In genomic region chr14:99361596-99362220, GRCh38 we compare ENCODE assay signal across 19 cellular contexts.
"Had no signal": no experiment of that assay in that cellular context is flagged by ENCODE, and none has a peak within 500 bp of the region (broad histone marks: within the 10 kb centered on the region; RNA-seq: fewer than 3 reads in every experiment).

No MANE protein-coding gene starts in this region.

- H3K4me3 ChIP-seq: transverse colon, uterus had no signal

- DNase-seq: activated B cell treated with CpG ODN at 0.5 μM for 24 hours; activated CD4-positive, alpha-beta T cell treated with anti-CD3 and anti-CD28 coated beads, Interleukin-2, amount 50 U/mL, for 1 hour; activated CD8-positive, alpha-beta memory T cell treated with anti-CD3 and anti-CD28 coated beads for 24 hours; activated gamma-delta T cell; activated naive CD4-positive, alpha-beta T cell treated with anti-CD3 and anti-CD28 coated beads, Interleukin-2, amount 50 U/mL, for 16 hours; amygdala; central memory CD4-positive, alpha-beta T cell; foreskin melanocyte; left ventricle myocardium superior; naive thymus-derived CD4-positive, alpha-beta T cell; occipital lobe; stimulated activated CD4-positive, alpha-beta T cell treated with anti-CD3 and anti-CD28 coated beads, Interleukin-2, amount 100 ng/mL, for 48 hours; stimulated activated naive CD4-positive, alpha-beta T cell treated with Interleukin-2 at 50 U/mL for 16 hours; T-helper 1 cell; transverse colon; uterus had no signal

- ATAC-seq: esophagus mucosa; left ventricle myocardium superior; naive thymus-derived CD4-positive, alpha-beta T cell; right cardiac atrium had no signal

- H3K27ac ChIP-seq: parathyroid adenoma, transverse colon, uterus had no signal

- H3K9ac ChIP-seq: parathyroid adenoma had no signal

- H3K27me3 ChIP-seq: transverse colon, uterus had no signal

- H3K4me1 ChIP-seq: parathyroid adenoma, transverse colon, uterus had no signal

- H3K36me3 ChIP-seq: transverse colon, uterus had no signal

- H3K79me2 ChIP-seq: parathyroid adenoma had no signal
